Comparison of ENCODE assay signal across 7 cellular contexts in genomic region chr7:139231513-139232376, GRCh38. TPM values are rescaled to one million over a fixed set of nuclear protein-coding genes. Genes with fewer than 3 reads are reported as not detected.
DNase-seq lines count a peak whose midpoint lies in the region; ATAC-seq, FAIRE-seq and TF ChIP-seq lines count a peak whose summit lies in the region.

No MANE protein-coding gene starts in this region.

- CTCF ChIA-PET in activated CD4-positive, alpha-beta memory T cell treated with anti-CD3 and anti-CD28 coated beads, Interleukin-2, amount 10 ng/mL, durations not matched to agents 7 days and 5 days (lab: Charles Lee): no interaction called here

- H3K27ac Mint-ChIP-seq in GM23338: peak overlapping the region; percentile 72
- H3K27ac Mint-ChIP-seq in activated CD4-positive, alpha-beta memory T cell treated with anti-CD3 and anti-CD28 coated beads, Interleukin-2, amount 10 ng/mL, durations not matched to agents 7 days and 5 days: peak overlapping the region; percentile 58
- peak overlapping the region; percentile 95 to 97 for H3K27ac Mint-ChIP-seq in effector memory CD8-positive, alpha-beta T cell

- H3K27me3 ChIP-seq in GM23338 (ENCODE audit: insufficient read depth) (no peaks in the 10 kb centered on the region), Loucy (ENCODE audit: insufficient read depth, low read length, poor library complexity, severe bottlenecking) (no peaks in the 10 kb centered on the region), stomach smooth muscle (ENCODE audit: control insufficient read depth in 1 of 2, insufficient read depth in 2 of 2, low read length in 2 of 2) (no peaks in the 10 kb centered on the region)

- TF ChIP-seq CTCF in GM23338 (conservative IDR thresholded peaks at IDR 0.05; ENCODE audit: low read depth in 2 of 2) (no peak), Loucy (conservative IDR thresholded peaks at IDR 0.05; ENCODE audit: low read length) (no peak), mucosa of descending colon (IDR thresholded peaks at IDR 0.05) (no peak)

- ATAC-seq in GM23338 (peak; percentile 10), mucosa of descending colon (peak; percentile 47)
- peak; percentile 33 for ATAC-seq in effector memory CD8-positive, alpha-beta T cell (replicated peaks)

- peak; percentile 9 for FAIRE-seq in GM12891 (lab: Jason Lieb, UNC)

- H3K4me3 ChIP-seq in GM23338 (peak overlapping the region; percentile 92), Loucy (ENCODE audit: low read length, poor library complexity, severe bottlenecking) (peak overlapping the region; percentile 89), mucosa of descending colon (peak overlapping the region; percentile 96), stomach smooth muscle (ENCODE audit: low read length in 2 of 2) (peak overlapping the region; percentile 94 to 95)

- H3K4me1 Mint-ChIP-seq in GM23338: peaks cover 12% of the 10 kb centered on the region
- peaks cover 25% of the 10 kb centered on the region for H3K4me1 Mint-ChIP-seq in activated CD4-positive, alpha-beta memory T cell treated with anti-CD3 and anti-CD28 coated beads, Interleukin-2, amount 10 ng/mL, durations not matched to agents 7 days and 5 days
- H3K4me1 Mint-ChIP-seq in effector memory CD8-positive, alpha-beta T cell (ENCODE audit: low read depth in 2 of 2): peaks cover 20 to 21% of the 10 kb centered on the region in 2 donors

- peaks cover 48% of the 10 kb centered on the region for H3K79me2 ChIP-seq in GM23338 (replicated peaks; ENCODE audit: insufficient read depth)
- peaks cover 44% of the 10 kb centered on the region for H3K79me2 ChIP-seq in Loucy (ENCODE audit: insufficient read depth, low read length)

- POLR2A ChIA-PET in activated CD4-positive, alpha-beta memory T cell treated with anti-CD3 and anti-CD28 coated beads, Interleukin-2, amount 10 ng/mL, durations not matched to agents 7 days and 5 days (lab: Charles Lee): interaction anchor here (0.6 to 2.9 kb wide), 6 partner anchors 10 to 137 kb away, joined by 3 to 15 read pairs (median 4); partner anchors contain the start of gene LUC7L2

- H2AFZ ChIP-seq in GM23338 (peak overlapping the region; percentile 90; the same call in 1 of the 2 replicates), Loucy (ENCODE audit: low read length) (peak overlapping the region; percentile 99)

- H3K4me2 ChIP-seq in GM23338: peak overlapping the region; percentile 83
- H3K4me2 ChIP-seq in Loucy (ENCODE audit: low read depth, low read length, poor library complexity, severe bottlenecking): peak overlapping the region; percentile 97

- H3K27me3 Mint-ChIP-seq in GM23338 (ENCODE audit: insufficient read depth, low read depth, poor library complexity): peaks cover 5% of the 10 kb centered on the region
- peaks cover 20% of the 10 kb centered on the region for H3K27me3 Mint-ChIP-seq in activated CD4-positive, alpha-beta memory T cell treated with anti-CD3 and anti-CD28 coated beads, Interleukin-2, amount 10 ng/mL, durations not matched to agents 7 days and 5 days
- H3K27me3 Mint-ChIP-seq in effector memory CD8-positive, alpha-beta T cell: no peaks in the 10 kb centered on the region

- intact Hi-C loops in mucosa of descending colon (cut with DNase I, micrococcal nuclease): no loop called here

- peak; percentile 41 for DNase-seq in GM12891 (ENCODE audit: insufficient read length, low spot score)
- peak; percentile 60 for DNase-seq in GM23338 (ENCODE audit: low spot score)
- peak; percentile 28 for DNase-seq in activated CD4-positive, alpha-beta memory T cell treated with anti-CD3 and anti-CD28 coated beads, Interleukin-2, amount 10 ng/mL, durations not matched to agents 7 days and 5 days
- DNase-seq in effector memory CD8-positive, alpha-beta T cell: peak; percentile 6 to 27 (median 13)
- peak in 2 of 3 donors; percentile 31 to 65 for DNase-seq in mucosa of descending colon

- peak overlapping the region; percentile 90; the same call in 1 of the 2 replicates for H3K27ac ChIP-seq in GM23338 (ENCODE audit: low read depth)
- H3K27ac ChIP-seq in stomach smooth muscle (ENCODE audit: low read length): peak overlapping the region; percentile 90

- peak overlapping the region; percentile 70 for H3K9ac ChIP-seq in Loucy (ENCODE audit: low read depth, low read length, poor library complexity, severe bottlenecking)
- H3K9ac ChIP-seq in stomach smooth muscle (ENCODE audit: low read length in 2 of 2): peak overlapping the region; percentile 92 to 94

- no peaks in the 10 kb centered on the region for H3K36me3 ChIP-seq in GM23338 (ENCODE audit: insufficient read depth)
- H3K36me3 ChIP-seq in Loucy (ENCODE audit: insufficient read depth, low read length): no peaks in the 10 kb centered on the region
- H3K36me3 ChIP-seq in mucosa of descending colon (ENCODE audit: low read depth): no peaks in the 10 kb centered on the region
- H3K36me3 ChIP-seq in stomach smooth muscle (ENCODE audit: control insufficient read depth in 2 of 2, insufficient read depth in 2 of 2, low read length in 2 of 2): no peaks in the 10 kb centered on the region

- H3K9me3 ChIP-seq in Loucy (ENCODE audit: insufficient read depth, low read depth, low read length): no peaks in the 10 kb centered on the region
- no peaks in the 10 kb centered on the region for H3K9me3 ChIP-seq in mucosa of descending colon
- no peaks in the 10 kb centered on the region for H3K9me3 ChIP-seq in stomach smooth muscle (ENCODE audit: control insufficient read depth in 2 of 2, low read length in 2 of 2)

- H3K4me1 ChIP-seq in GM23338 (ENCODE audit: insufficient read depth) (peaks cover 22% of the 10 kb centered on the region), Loucy (ENCODE audit: insufficient read depth, low read length, poor library complexity, severe bottlenecking) (peaks cover 37% of the 10 kb centered on the region), mucosa of descending colon (ENCODE audit: low read depth) (peaks cover 7% of the 10 kb centered on the region), stomach smooth muscle (ENCODE audit: control insufficient read depth, insufficient read depth, low read length) (peaks cover 4% of the 10 kb centered on the region)

- H4K20me1 ChIP-seq in GM23338 (replicated peaks; ENCODE audit: insufficient read depth): 0 out of 2 replicates have a peak, but pooled peaks cover 3% of the 10 kb centered on the region
- H4K20me1 ChIP-seq in Loucy (ENCODE audit: insufficient read depth, low read length, poor library complexity, severe bottlenecking): peaks cover 34% of the 10 kb centered on the region

- peaks cover 7% of the 10 kb centered on the region; the same call in 1 of the 3 replicates for H3K9me3 Mint-ChIP-seq in GM23338
- no peaks in the 10 kb centered on the region for H3K9me3 Mint-ChIP-seq in activated CD4-positive, alpha-beta memory T cell treated with anti-CD3 and anti-CD28 coated beads, Interleukin-2, amount 10 ng/mL, durations not matched to agents 7 days and 5 days
- no peaks in the 10 kb centered on the region for H3K9me3 Mint-ChIP-seq in effector memory CD8-positive, alpha-beta T cell

- H3K36me3 Mint-ChIP-seq in GM23338 (ENCODE audit: low read depth): peaks cover 8% of the 10 kb centered on the region; the same call in 2 of the 3 replicates
- peaks cover 4% of the 10 kb centered on the region for H3K36me3 Mint-ChIP-seq in activated CD4-positive, alpha-beta memory T cell treated with anti-CD3 and anti-CD28 coated beads, Interleukin-2, amount 10 ng/mL, durations not matched to agents 7 days and 5 days (ENCODE audit: low read depth)
- peaks cover 15% of the 10 kb centered on the region for H3K36me3 Mint-ChIP-seq in effector memory CD8-positive, alpha-beta T cell (ENCODE audit: insufficient read depth)

- peak overlapping the region; percentile 95 for H3K4me3 Mint-ChIP-seq in GM23338
- peak overlapping the region; percentile 98 for H3K4me3 Mint-ChIP-seq in activated CD4-positive, alpha-beta memory T cell treated with anti-CD3 and anti-CD28 coated beads, Interleukin-2, amount 10 ng/mL, durations not matched to agents 7 days and 5 days
- H3K4me3 Mint-ChIP-seq in effector memory CD8-positive, alpha-beta T cell: peak overlapping the region; percentile 96 to 99

- H3K9me2 ChIP-seq in GM23338 (ENCODE audit: insufficient read depth) (no peaks in the 10 kb centered on the region), Loucy (replicated peaks; ENCODE audit: low read depth, low read length) (no peaks in the 10 kb centered on the region)

- no peak for TF ChIP-seq POLR2A in GM12891 (IDR thresholded peaks at IDR 0.05; ENCODE audit: low read depth, low read length)

- H3F3A ChIP-seq in GM23338 (replicated peaks; ENCODE audit: low read depth) (no peaks in the 10 kb centered on the region), Loucy (ENCODE audit: low read depth) (no peaks in the 10 kb centered on the region)

TF ChIP-seq in GM12891, 5 proteins besides CTCF, POLR2A, EP300 and RAD21:
- TF ChIP-seq PAX5 (IDR thresholded peaks at IDR 0.05; ENCODE audit: insufficient read depth, low read length, severe bottlenecking): no peak
- no peak for TF ChIP-seq TAF1 (IDR thresholded peaks at IDR 0.05; ENCODE audit: low read depth, low read length)
- TF ChIP-seq POU2F2 (IDR thresholded peaks at IDR 0.05; ENCODE audit: low read depth, low read length): no peak
- no peak for TF ChIP-seq POLR2AphosphoS5 (IDR thresholded peaks at IDR 0.05; ENCODE audit: low read depth, low read length)
- TF ChIP-seq SPI1 (IDR thresholded peaks at IDR 0.05; ENCODE audit: low read depth, low read length): no peak

RNA-seq across cellular contexts. Expression of gene UBN2, which starts 0.7 kb away (rescaled TPM):
- polyA plus RNA-seq in GM12891 (2012; ENCODE audit: low read depth, missing spikeins): 0.72 TPM
- 25.4 and 26.6 TPM in 2 replicates for total RNA-seq in GM23338 (2014; rRNA removed; shearing (Covaris generic))
- polyA plus RNA-seq in GM23338 (2016; fragmentation: Nextera tagmentation; extraction: Ambion mirVana): 17.8 and 18.5 TPM in 2 replicates
- 10 to 100 TPM; 11.6 to 12.0 TPM for total RNA-seq in activated CD4-positive, alpha-beta memory T cell treated with anti-CD3 and anti-CD28 coated beads, Interleukin-2, amount 10 ng/mL, durations not matched to agents 7 days and 5 days
- 10 to 100 TPM; 18.7 to 28.2 (median 26.0) TPM for total RNA-seq in mucosa of descending colon

Comparison
In these comparisons a context has a peak if more than half of its experiments do, and no peak if none do; other contexts are left out.
1. Peak in every context shown above with its lines: DNase-seq, ATAC-seq, H3K4me3 ChIP-seq and H3K27ac ChIP-seq.